2 cellular contexts compared by ENCODE assay signal in the genomic region with DNA sequence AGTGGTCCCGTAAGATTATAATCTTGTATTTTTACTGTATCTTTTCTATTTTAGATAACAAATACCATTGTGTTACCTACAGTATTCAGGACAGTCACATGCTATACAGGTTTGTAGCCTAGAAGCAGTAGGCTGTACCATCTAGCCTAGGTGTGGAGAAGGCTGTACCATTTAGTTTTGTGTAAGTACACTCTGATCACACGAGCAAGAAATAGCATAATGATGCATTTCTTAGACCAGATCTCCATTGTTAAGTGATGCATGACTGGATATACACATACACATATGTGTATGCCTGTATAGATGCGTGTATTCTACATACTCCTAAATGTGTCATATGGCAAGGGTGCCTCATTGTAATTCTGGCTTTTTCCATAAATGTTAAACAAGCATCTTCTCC.
TF ChIP-seq lines count a peak whose summit lies in the region.

No MANE protein-coding gene starts in this region.

TF ChIP-seq in IMR-90, 13 proteins besides CTCF, POLR2A, EP300 and RAD21:
- TF ChIP-seq CHD1 (IDR thresholded peaks at IDR 0.05; ENCODE audit: low read depth, low read length), result no peak
- TF ChIP-seq SMC3 (IDR thresholded peaks at IDR 0.05; ENCODE audit: low read depth, low read length), result no peak
- TF ChIP-seq NFE2L2 (IDR thresholded peaks at IDR 0.05; ENCODE audit: low read depth, low read length), result no peak
- TF ChIP-seq CEBPB (IDR thresholded peaks at IDR 0.05; ENCODE audit: low read depth, low read length), result no peak
- TF ChIP-seq MAZ (IDR thresholded peaks at IDR 0.05; ENCODE audit: borderline replicate concordance, low read depth, low read length), result no peak
- TF ChIP-seq RFX5 (IDR thresholded peaks at IDR 0.05; ENCODE audit: low read depth, low read length), result no peak
- TF ChIP-seq RCOR1 (IDR thresholded peaks at IDR 0.05; ENCODE audit: insufficient replicate concordance, low read length), result no peak
- TF ChIP-seq, protein P1, sequence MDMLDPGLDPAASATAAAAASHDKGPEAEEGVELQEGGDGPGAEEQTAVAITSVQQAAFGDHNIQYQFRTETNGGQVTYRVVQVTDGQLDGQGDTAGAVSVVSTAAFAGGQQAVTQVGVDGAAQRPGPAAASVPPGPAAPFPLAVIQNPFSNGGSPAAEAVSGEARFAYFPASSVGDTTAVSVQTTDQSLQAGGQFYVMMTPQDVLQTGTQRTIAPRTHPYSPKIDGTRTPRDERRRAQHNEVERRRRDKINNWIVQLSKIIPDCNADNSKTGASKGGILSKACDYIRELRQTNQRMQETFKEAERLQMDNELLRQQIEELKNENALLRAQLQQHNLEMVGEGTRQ (IDR thresholded peaks at IDR 0.05; ENCODE audit: low read depth, low read length), result no peak
- TF ChIP-seq MXI1 (IDR thresholded peaks at IDR 0.05; ENCODE audit: borderline replicate concordance, low read depth, low read length), result no peak
- TF ChIP-seq FOS (IDR thresholded peaks at IDR 0.05; ENCODE audit: low read depth, low read length), result no peak
- no peak for TF ChIP-seq MAFK (IDR thresholded peaks at IDR 0.05; ENCODE audit: low read depth, low read length)
- TF ChIP-seq ELK1 (IDR thresholded peaks at IDR 0.05; ENCODE audit: borderline replicate concordance, low read depth, low read length), result no peak
- TF ChIP-seq BHLHE40 (IDR thresholded peaks at IDR 0.05; ENCODE audit: low read depth, low read length), result no peak

TF ChIP-seq in K562, 482 proteins besides CTCF, POLR2A, EP300 and RAD21:
- TF ChIP-seq CBFA2T3 (IDR thresholded peaks at IDR 0.05) (no peak), PRDM10 (IDR thresholded peaks at IDR 0.05; ENCODE audit: partially characterized antibody) (peak; percentile 87), GTF2A2 (tag; IDR thresholded peaks at IDR 0.05) (no peak)
